In genomic region chr1:235867903-235868469, GRCh38 we compare ENCODE assay signal across 8 cellular contexts. TPM values are rescaled to one million over a fixed set of nuclear protein-coding genes. Genes with fewer than 3 reads are reported as not detected.
A peak's percentile ranks its signal among the peaks of the same experiment; 100 is the strongest.
DNase-seq lines count a peak whose midpoint lies in the region; ATAC-seq, FAIRE-seq and TF ChIP-seq lines count a peak whose summit lies in the region.

No MANE protein-coding gene starts in this region.

- H3K4me1 Mint-ChIP-seq in T-helper 2 cell treated with Interferon-gamma antibody and Interleukin-4, amounts not matched to agents 5 μg/mL and 100 μg/mL, for 36 hours (ENCODE audit: low read depth), result peaks cover 44% of the 10 kb centered on the region
- H3K4me1 Mint-ChIP-seq in stimulated activated naive CD8-positive, alpha-beta T cell treated with anti-CD3 and anti-CD28 coated beads, Interleukin-15, Interleukin-2, amounts not matched to agents 100 ng/mL and 50 ng/mL, for 24 hours (ENCODE audit: low read depth), result peaks cover 16% of the 10 kb centered on the region

- H3K36me3 Mint-ChIP-seq in T-helper 2 cell treated with Interferon-gamma antibody and Interleukin-4, amounts not matched to agents 5 μg/mL and 100 μg/mL, for 36 hours (ENCODE audit: low read depth), result peaks cover 1% of the 10 kb centered on the region
- peaks cover 30% of the 10 kb centered on the region for H3K36me3 Mint-ChIP-seq in stimulated activated naive CD8-positive, alpha-beta T cell treated with anti-CD3 and anti-CD28 coated beads, Interleukin-15, Interleukin-2, amounts not matched to agents 100 ng/mL and 50 ng/mL, for 24 hours (ENCODE audit: low read depth)

- in situ Hi-C loops in GM13977 (cut with MboI; ENCODE audit: low pct_unique_long_range_greater_than_20kb, low sequenced_read_pairs, unreplicated experiment), result no loop called here

- TF ChIP-seq CTCF in GM13977 (IDR thresholded peaks at IDR 0.05; ENCODE audit: extremely low read depth, insufficient read depth, missing control alignments) (no peak), esophagus squamous epithelium (IDR thresholded peaks at IDR 0.05) (no peak)

- no peak for TF ChIP-seq POLR2A in esophagus squamous epithelium (IDR thresholded peaks at IDR 0.05)

- H3K27ac Mint-ChIP-seq in T-helper 2 cell treated with Interferon-gamma antibody and Interleukin-4, amounts not matched to agents 5 μg/mL and 100 μg/mL, for 36 hours, result peak overlapping the region; percentile 99
- H3K27ac Mint-ChIP-seq in stimulated activated naive CD8-positive, alpha-beta T cell treated with anti-CD3 and anti-CD28 coated beads, Interleukin-15, Interleukin-2, amounts not matched to agents 100 ng/mL and 50 ng/mL, for 24 hours, result peak overlapping the region; percentile 98

- ATAC-seq in HG02884 (IDR thresholded peaks at IDR 0.05; ENCODE audit: unreplicated experiment), result peak; percentile 18
- ATAC-seq in GM19463 (IDR thresholded peaks at IDR 0.05; ENCODE audit: unreplicated experiment), result no peak

- peak; percentile 63 for DNase-seq in GM13977 (ENCODE audit: low spot score)
- DNase-seq in T-helper 2 cell treated with Interferon-gamma antibody and Interleukin-4, amounts not matched to agents 5 μg/mL and 100 μg/mL, for 36 hours (ENCODE audit: low spot score), result peak; percentile 54
- no peak for DNase-seq in esophagus squamous epithelium (lab: John Stamatoyannopoulos, UW)
- DNase-seq in small intestine, result no peak
- no peak for DNase-seq in NCI-H146 (lab: John Stamatoyannopoulos, UW)

- H3K36me3 ChIP-seq in esophagus squamous epithelium (no peaks in the 10 kb centered on the region), small intestine (ENCODE audit: control insufficient read depth in 2 of 2, insufficient read depth in 2 of 2, low read length in 2 of 2) (no peaks in the 10 kb centered on the region)

- no peaks in the 10 kb centered on the region for H3K9me3 ChIP-seq in esophagus squamous epithelium
- no peaks in the 10 kb centered on the region for H3K9me3 ChIP-seq in small intestine (ENCODE audit: control insufficient read depth, low read depth)

- FAIRE-seq in small intestine (lab: Jason Lieb, UNC), result no peak

- peaks cover 3 to 44% (median 18%) of the 10 kb centered on the region in 3 donors for H3K4me1 ChIP-seq in esophagus squamous epithelium
- H3K4me1 ChIP-seq in small intestine (ENCODE audit: control insufficient read depth in 2 of 2, insufficient read depth in 1 of 2, low read depth in 1 of 2, low read length in 1 of 2), result peaks cover 0 to 2% of the 10 kb centered on the region in 2 donors

- peak overlapping the region; percentile 94 for H3K4me3 Mint-ChIP-seq in T-helper 2 cell treated with Interferon-gamma antibody and Interleukin-4, amounts not matched to agents 5 μg/mL and 100 μg/mL, for 36 hours
- peak overlapping the region; percentile 96 for H3K4me3 Mint-ChIP-seq in stimulated activated naive CD8-positive, alpha-beta T cell treated with anti-CD3 and anti-CD28 coated beads, Interleukin-15, Interleukin-2, amounts not matched to agents 100 ng/mL and 50 ng/mL, for 24 hours

- H3K27me3 Mint-ChIP-seq in T-helper 2 cell treated with Interferon-gamma antibody and Interleukin-4, amounts not matched to agents 5 μg/mL and 100 μg/mL, for 36 hours (ENCODE audit: low read depth), result no peaks in the 10 kb centered on the region
- H3K27me3 Mint-ChIP-seq in stimulated activated naive CD8-positive, alpha-beta T cell treated with anti-CD3 and anti-CD28 coated beads, Interleukin-15, Interleukin-2, amounts not matched to agents 100 ng/mL and 50 ng/mL, for 24 hours, result no peaks in the 10 kb centered on the region

- WGBS in esophagus squamous epithelium, 2 donors, result 58 to 65% methylated on average over 9 of the region's 9 CpGs
- 52 to 70% (median 55%) methylated on average over 9 of the region's 9 CpGs for WGBS in small intestine, 3 donors

- no peaks in the 10 kb centered on the region for H3K9me3 Mint-ChIP-seq in T-helper 2 cell treated with Interferon-gamma antibody and Interleukin-4, amounts not matched to agents 5 μg/mL and 100 μg/mL, for 36 hours
- no peaks in the 10 kb centered on the region for H3K9me3 Mint-ChIP-seq in stimulated activated naive CD8-positive, alpha-beta T cell treated with anti-CD3 and anti-CD28 coated beads, Interleukin-15, Interleukin-2, amounts not matched to agents 100 ng/mL and 50 ng/mL, for 24 hours

- peak overlapping the region; percentile 93 to 98 (median 94) for H3K27ac ChIP-seq in esophagus squamous epithelium
- peak overlapping the region in 1 of 2 donors; percentile 97 for H3K27ac ChIP-seq in small intestine (ENCODE audit: low read depth in 1 of 2, low read length in 1 of 2)

- H3K4me3 ChIP-seq in esophagus squamous epithelium, result peak overlapping the region in 2 of 4 donors; percentile 75 to 99
- no peak overlapping the region for H3K4me3 ChIP-seq in small intestine (ENCODE audit: low read depth in 1 of 2, low read length in 2 of 2)

- intact Hi-C loops in esophagus squamous epithelium (cut with DNase I), result loop anchor here (5.0 kb wide), 1 partner anchor 104 kb away; no protein-coding TSS in a partner anchor

- H3K27me3 ChIP-seq in esophagus squamous epithelium (no peaks in the 10 kb centered on the region), small intestine (ENCODE audit: control insufficient read depth in 2 of 2, insufficient read depth in 2 of 2, low read length in 2 of 2) (no peaks in the 10 kb centered on the region)

RNA-seq across cellular contexts. Expression of gene LYST, which starts 1.3 kb away (rescaled TPM):
- 10 to 100 TPM; 12.3 to 36.6 (median 21.0) TPM for total RNA-seq in esophagus squamous epithelium
- polyA plus RNA-seq in small intestine, result 1 to 10 TPM; 2.9 to 5.7 (median 4.3) TPM

Comparison
In these comparisons a context has a peak if more than half of its experiments do, and no peak if none do; other contexts are left out.
1. DNase-seq: peak in GM13977 (single experiment) and T-helper 2 cell treated with Interferon-gamma antibody and Interleukin-4, amounts not matched to agents 5 μg/mL and 100 μg/mL, for 36 hours (single experiment); none in esophagus squamous epithelium (single experiment), small intestine (single experiment) and NCI-H146 (single experiment).